In the genomic region with DNA sequence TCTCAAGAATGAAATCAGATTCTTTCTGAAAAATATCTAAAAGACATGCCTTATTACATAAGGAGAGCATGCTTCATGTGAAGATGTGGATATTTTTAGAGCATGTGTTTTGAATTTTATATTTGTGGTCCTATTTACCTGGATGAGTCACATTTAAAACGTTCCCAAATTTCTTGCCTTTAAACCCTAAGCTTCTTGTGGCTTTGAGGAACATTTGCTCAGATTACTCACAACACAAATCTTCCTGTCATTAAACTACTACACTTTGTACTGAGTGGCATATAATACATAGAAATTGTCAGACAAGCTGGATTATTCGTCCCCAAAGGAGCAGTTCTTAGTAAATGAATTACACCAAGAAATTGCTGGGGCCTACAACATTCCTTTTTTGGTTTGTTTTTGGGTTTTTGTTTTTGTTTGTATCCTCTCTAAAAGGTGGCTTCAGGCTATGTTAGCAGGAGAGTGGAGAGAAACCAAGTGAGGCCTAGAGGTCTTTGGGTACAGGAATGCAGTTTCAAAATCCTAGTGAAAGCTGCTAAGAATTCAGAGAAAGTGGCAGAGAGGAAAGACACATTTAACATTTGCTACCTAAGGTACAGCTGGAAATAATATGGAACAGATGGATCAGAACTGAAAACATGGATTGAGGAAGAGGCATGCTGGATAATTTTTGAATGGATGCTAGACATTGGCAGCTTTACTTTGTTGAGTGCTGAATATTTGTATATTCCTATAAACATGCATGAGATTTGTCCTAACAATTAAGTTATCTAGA, we compare ENCODE assay signal across 15 cellular contexts.
DNase-seq lines count a peak whose midpoint lies in the region; ATAC-seq, FAIRE-seq and TF ChIP-seq lines count a peak whose summit lies in the region.
"Had no signal": no experiment of that assay in that cellular context is flagged by ENCODE, and none has a peak within 500 bp of the region (broad histone marks: within the 10 kb centered on the region; RNA-seq: fewer than 3 reads in every experiment).

No MANE protein-coding gene starts in this region.

- whole genome bisulfite sequencing in A549 (ENCODE audit: missing lambda C conversion rate) = 6% methylated on average over 2 of the region's 2 CpGs
- 51 to 69% (median 64%) methylated on average over 2 of the region's 2 CpGs for WGBS in spleen, 5 donors
- WGBS in adrenal gland, 4 donors = 53 to 63% (median 56%) methylated on average over 2 of the region's 2 CpGs

- H3K4me1 ChIP-seq in A549 = peaks cover 34% of the 10 kb centered on the region
- no peaks in the 10 kb centered on the region for H3K4me1 ChIP-seq in spleen
- H3K4me1 ChIP-seq in adrenal gland (replicated peaks in 1 of 2) = peaks cover 0 to 4% of the 10 kb centered on the region in 2 donors

- TF ChIP-seq EP300 in A549 (IDR thresholded peaks at IDR 0.05) = no peak

- no peak overlapping the region for H3K4me3 ChIP-seq in A549
- no peak overlapping the region for H3K4me3 ChIP-seq in bronchial epithelial cell (ENCODE audit: low read depth, low read length)
- H3K4me3 ChIP-seq in spleen = no peak overlapping the region
- H3K4me3 ChIP-seq in adrenal gland = no peak overlapping the region

- H3K27me3 Mint-ChIP-seq in nephron progenitor cell (ENCODE audit: low read depth, poor library complexity) = peaks cover 3% of the 10 kb centered on the region
- H3K27me3 Mint-ChIP-seq: activated naive CD8-positive, alpha-beta T cell treated with anti-CD3 and anti-CD28 coated beads for 36 hours had no signal

- DNase-seq in A549 (ENCODE audit: low read depth in 1 of 2, low spot score in 1 of 2) (no peak), LHCN-M2 (ENCODE audit: low read depth) (peak; percentile 84), bronchial epithelial cell (ENCODE audit: low read depth) (peak; percentile 50), nephron progenitor cell (no peak), GM20000 (ENCODE audit: low spot score) (no peak), spleen (no peak), adrenal gland (no peak), SHP77 treated with DMSO at 0.1 percent for 48 hours (lab: John Stamatoyannopoulos, UW) (no peak)
- DNase-seq: activated CD8-positive, alpha-beta memory T cell treated with anti-CD3 and anti-CD28 coated beads, Interleukin-2, amount 50 U/mL, for 48 hours; activated naive CD8-positive, alpha-beta T cell treated with anti-CD3 and anti-CD28 coated beads for 36 hours; WERI-Rb-1 had no signal

- no peak for TF ChIP-seq POLR2A in A549 (IDR thresholded peaks at IDR 0.05; ENCODE audit: low read length)
- TF ChIP-seq POLR2A in spleen (IDR thresholded peaks at IDR 0.05) = no peak
- no peak for TF ChIP-seq POLR2A in adrenal gland (IDR thresholded peaks at IDR 0.05)

- TF ChIP-seq CTCF in A549 (IDR thresholded peaks at IDR 0.05) (no peak), bronchial epithelial cell (IDR thresholded peaks at IDR 0.05; ENCODE audit: insufficient read depth, low read length, severe bottlenecking) (no peak), nephron progenitor cell (IDR thresholded peaks at IDR 0.05) (no peak), GM20000 (IDR thresholded peaks at IDR 0.05; ENCODE audit: extremely low read depth, missing control alignments) (no peak), spleen (IDR thresholded peaks at IDR 0.05 in 8 of 11, conservative IDR thresholded peaks at IDR 0.05 in 3 of 11) (no peak), adrenal gland (IDR thresholded peaks at IDR 0.05) (no peak)

- intact Hi-C loops in spleen (cut with DNase I; ENCODE audit: low total_unique reads) = no loop called here
- intact Hi-C loops in adrenal gland (cut with DNase I) = no loop called here

- H3K36me3 Mint-ChIP-seq in nephron progenitor cell (ENCODE audit: low read depth) = no peaks in the 10 kb centered on the region
- H3K36me3 Mint-ChIP-seq: activated naive CD8-positive, alpha-beta T cell treated with anti-CD3 and anti-CD28 coated beads for 36 hours; natural killer cell treated with Interleukin-12 subunit alpha and Interleukin-12 subunit beta and Interleukin-15 and Interleukin-18, amount 100 ng/mL, for 72 hours had no signal

- peaks cover 19% of the 10 kb centered on the region for H3K9me3 Mint-ChIP-seq in nephron progenitor cell
- H3K9me3 Mint-ChIP-seq: activated naive CD8-positive, alpha-beta T cell treated with anti-CD3 and anti-CD28 coated beads for 36 hours; natural killer cell treated with Interleukin-12 subunit alpha and Interleukin-12 subunit beta and Interleukin-15 and Interleukin-18, amount 100 ng/mL, for 72 hours had no signal

- no peaks in the 10 kb centered on the region for H3K27me3 ChIP-seq in bronchial epithelial cell (ENCODE audit: control insufficient read depth, insufficient read depth, low read length)
- peaks cover 0 to 6% (median 0%) of the 10 kb centered on the region in 7 donors for H3K27me3 ChIP-seq in spleen (replicated peaks in 1 of 7)
- no peaks in the 10 kb centered on the region for H3K27me3 ChIP-seq in adrenal gland

- peak overlapping the region; percentile 45 for H3K4me2 ChIP-seq in A549

- no peak; a peak in 1 of 6 replicates for ATAC-seq in A549

- peak overlapping the region; percentile 59 for H3K27ac Mint-ChIP-seq in nephron progenitor cell
- H3K27ac Mint-ChIP-seq: activated naive CD8-positive, alpha-beta T cell treated with anti-CD3 and anti-CD28 coated beads for 36 hours; natural killer cell treated with Interleukin-12 subunit alpha and Interleukin-12 subunit beta and Interleukin-15 and Interleukin-18, amount 100 ng/mL, for 72 hours had no signal

- H3K4me1 Mint-ChIP-seq in nephron progenitor cell = peaks cover 40% of the 10 kb centered on the region
- H3K4me1 Mint-ChIP-seq: activated naive CD8-positive, alpha-beta T cell treated with anti-CD3 and anti-CD28 coated beads for 36 hours had no signal

- TF ChIP-seq RAD21 in A549 (conservative IDR thresholded peaks at IDR 0.05 in 1 of 2, IDR thresholded peaks at IDR 0.05 in 1 of 2) = no peak

- peak overlapping the region in 1 of 2 experiments; percentile 58; a peak in 2 of 6 replicates for H3K27ac ChIP-seq in A549
- no peak overlapping the region for H3K27ac ChIP-seq in spleen
- no peak overlapping the region for H3K27ac ChIP-seq in adrenal gland
- H3K27ac ChIP-seq: SK-N-MC, WERI-Rb-1 had no signal

- CTCF ChIA-PET in A549 (lab: Yijun Ruan, JAX) = interaction anchor here (0.6 to 2.9 kb wide), 5 partner anchors 9 to 1081 kb away, joined by 3 to 10 read pairs (median 5); no protein-coding TSS in a partner anchor

- H3K36me3 ChIP-seq in bronchial epithelial cell (ENCODE audit: control insufficient read depth, insufficient read depth, low read length) (no peaks in the 10 kb centered on the region), spleen (no peaks in the 10 kb centered on the region), adrenal gland (replicated peaks in 1 of 2) (no peaks in the 10 kb centered on the region)
- H3K36me3 ChIP-seq: WERI-Rb-1 had no signal

- FAIRE-seq in A549 (lab: Jason Lieb, UNC) = no peak
- FAIRE-seq in bronchial epithelial cell (lab: Jason Lieb, UNC) = no peak
- FAIRE-seq: islet of Langerhans, urothelium cell line had no signal

- H3K9me3 ChIP-seq in A549 (no peaks in the 10 kb centered on the region), spleen (no peaks in the 10 kb centered on the region), adrenal gland (replicated peaks in 1 of 3) (no peaks in the 10 kb centered on the region)

- no peak overlapping the region for H3K4me3 Mint-ChIP-seq in nephron progenitor cell
- H3K4me3 Mint-ChIP-seq: activated naive CD8-positive, alpha-beta T cell treated with anti-CD3 and anti-CD28 coated beads for 36 hours; natural killer cell treated with Interleukin-12 subunit alpha and Interleukin-12 subunit beta and Interleukin-15 and Interleukin-18, amount 100 ng/mL, for 72 hours had no signal

- POLR2A ChIA-PET in A549 (lab: Yijun Ruan, JAX) = no interaction called here

TF ChIP-seq in A549, 52 proteins besides CTCF, POLR2A, EP300 and RAD21 (continues in another document):
- no peak for TF ChIP-seq RNF2 (IDR thresholded peaks at IDR 0.05; ENCODE audit: borderline replicate concordance, low read depth)
- TF ChIP-seq KDM1A (IDR thresholded peaks at IDR 0.05; ENCODE audit: low read depth) = no peak
- no peak for TF ChIP-seq FOXS1 (CRISPR knock-in tag; IDR thresholded peaks at IDR 0.05)
- TF ChIP-seq KDM5A (IDR thresholded peaks at IDR 0.05) = no peak
- TF ChIP-seq, protein P1, sequence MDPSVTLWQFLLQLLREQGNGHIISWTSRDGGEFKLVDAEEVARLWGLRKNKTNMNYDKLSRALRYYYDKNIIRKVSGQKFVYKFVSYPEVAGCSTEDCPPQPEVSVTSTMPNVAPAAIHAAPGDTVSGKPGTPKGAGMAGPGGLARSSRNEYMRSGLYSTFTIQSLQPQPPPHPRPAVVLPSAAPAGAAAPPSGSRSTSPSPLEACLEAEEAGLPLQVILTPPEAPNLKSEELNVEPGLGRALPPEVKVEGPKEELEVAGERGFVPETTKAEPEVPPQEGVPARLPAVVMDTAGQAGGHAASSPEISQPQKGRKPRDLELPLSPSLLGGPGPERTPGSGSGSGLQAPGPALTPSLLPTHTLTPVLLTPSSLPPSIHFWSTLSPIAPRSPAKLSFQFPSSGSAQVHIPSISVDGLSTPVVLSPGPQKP (IDR thresholded peaks at IDR 0.05; ENCODE audit: low read depth, low read length) = no peak
- TF ChIP-seq JUNB (IDR thresholded peaks at IDR 0.05) = no peak
- TF ChIP-seq, protein P2, sequence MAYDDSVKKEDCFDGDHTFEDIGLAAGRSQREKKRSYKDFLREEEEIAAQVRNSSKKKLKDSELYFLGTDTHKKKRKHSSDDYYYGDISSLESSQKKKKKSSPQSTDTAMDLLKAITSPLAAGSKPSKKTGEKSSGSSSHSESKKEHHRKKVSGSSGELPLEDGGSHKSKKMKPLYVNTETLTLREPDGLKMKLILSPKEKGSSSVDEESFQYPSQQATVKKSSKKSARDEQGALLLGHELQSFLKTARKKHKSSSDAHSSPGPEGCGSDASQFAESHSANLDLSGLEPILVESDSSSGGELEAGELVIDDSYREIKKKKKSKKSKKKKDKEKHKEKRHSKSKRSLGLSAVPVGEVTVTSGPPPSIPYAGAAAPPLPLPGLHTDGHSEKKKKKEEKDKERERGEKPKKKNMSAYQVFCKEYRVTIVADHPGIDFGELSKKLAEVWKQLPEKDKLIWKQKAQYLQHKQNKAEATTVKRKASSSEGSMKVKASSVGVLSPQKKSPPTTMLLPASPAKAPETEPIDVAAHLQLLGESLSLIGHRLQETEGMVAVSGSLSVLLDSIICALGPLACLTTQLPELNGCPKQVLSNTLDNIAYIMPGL (CRISPR knock-in tag; IDR thresholded peaks at IDR 0.05; ENCODE audit: borderline replicate concordance) = no peak
- TF ChIP-seq, protein P3, sequence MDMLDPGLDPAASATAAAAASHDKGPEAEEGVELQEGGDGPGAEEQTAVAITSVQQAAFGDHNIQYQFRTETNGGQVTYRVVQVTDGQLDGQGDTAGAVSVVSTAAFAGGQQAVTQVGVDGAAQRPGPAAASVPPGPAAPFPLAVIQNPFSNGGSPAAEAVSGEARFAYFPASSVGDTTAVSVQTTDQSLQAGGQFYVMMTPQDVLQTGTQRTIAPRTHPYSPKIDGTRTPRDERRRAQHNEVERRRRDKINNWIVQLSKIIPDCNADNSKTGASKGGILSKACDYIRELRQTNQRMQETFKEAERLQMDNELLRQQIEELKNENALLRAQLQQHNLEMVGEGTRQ (IDR thresholded peaks at IDR 0.05) = no peak
- no peak for TF ChIP-seq CEBPB (IDR thresholded peaks at IDR 0.05)
- no peak for TF ChIP-seq ZNF302 (CRISPR knock-in tag; IDR thresholded peaks at IDR 0.05)

Comparison
In these comparisons a context has a peak if more than half of its experiments do, and no peak if none do; other contexts are left out.
1. DNase-seq: peak in LHCN-M2 (single experiment) and bronchial epithelial cell (single experiment); none in A549 (0 of 2), nephron progenitor cell (single experiment), GM20000 (single experiment), spleen (single experiment), adrenal gland (0 of 7) and SHP77 treated with DMSO at 0.1 percent for 48 hours (single experiment).